In the genomic region with DNA sequence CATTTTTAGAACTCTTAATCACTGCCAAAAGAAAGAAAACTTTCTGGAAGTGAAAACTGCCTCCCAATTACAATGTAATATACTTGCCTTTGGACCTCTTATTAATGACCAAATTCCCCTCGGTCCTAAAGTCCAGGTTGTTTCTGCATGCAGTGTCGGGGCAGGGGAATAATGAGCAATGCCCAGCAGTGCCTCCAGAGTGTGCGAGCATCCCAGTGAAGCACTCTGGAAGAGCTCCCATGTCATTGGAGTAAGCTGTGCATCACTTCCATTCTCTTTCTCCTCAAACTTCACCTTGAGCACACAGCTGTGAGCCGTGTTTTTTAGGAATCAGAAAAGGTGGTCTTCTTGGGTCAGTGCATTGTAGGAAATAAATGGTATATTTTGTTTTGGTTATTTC, we compare ENCODE assay signal across 17 cellular contexts.
DNase-seq lines count a peak whose midpoint lies in the region; ATAC-seq and TF ChIP-seq lines count a peak whose summit lies in the region.
"Had no signal": no experiment of that assay in that cellular context is flagged by ENCODE, and none has a peak within 500 bp of the region (broad histone marks: within the 10 kb centered on the region; RNA-seq: fewer than 3 reads in every experiment).

No MANE protein-coding gene starts in this region.

- no peaks in the 10 kb centered on the region for H3K36me3 ChIP-seq in Loucy (ENCODE audit: insufficient read depth, low read length)

- no peaks in the 10 kb centered on the region for H4K20me1 ChIP-seq in Loucy (ENCODE audit: insufficient read depth, low read length, poor library complexity, severe bottlenecking)

- H3K9me3 Mint-ChIP-seq in activated CD8-positive, alpha-beta memory T cell treated with anti-CD3 and anti-CD28 coated beads, Interleukin-2, amount 10 ng/mL, durations not matched to agents 7 days and 5 days (ENCODE audit: low read depth), result no peaks in the 10 kb centered on the region
- H3K9me3 Mint-ChIP-seq in endothelial cell (ENCODE audit: unreplicated experiment) (no peaks in the 10 kb centered on the region), osteocyte (ENCODE audit: unreplicated experiment) (no peaks in the 10 kb centered on the region)
- H3K9me3 Mint-ChIP-seq in activated T-helper 2 cell treated with anti-CD3 and anti-CD28 coated beads, Interferon-gamma antibody, Interleukin-2, Interleukin-4, amounts not matched to agents 10 μg/mL and 5 μg/mL and 100 μg/mL, durations not matched to agents 14 hours and 24 hours and 36 hours, result no peaks in the 10 kb centered on the region
- H3K9me3 Mint-ChIP-seq: CD8-positive, alpha-beta memory T cell had no signal

- peak; percentile 32 for DNase-seq in activated CD8-positive, alpha-beta memory T cell treated with anti-CD3 and anti-CD28 coated beads, Interleukin-2, amount 10 ng/mL, durations not matched to agents 7 days and 5 days
- DNase-seq in activated CD8-positive, alpha-beta memory T cell treated with anti-CD3 and anti-CD28 coated beads for 24 hours, result no peak
- DNase-seq in endothelial cell (ENCODE audit: low spot score) (no peak), osteocyte (ENCODE audit: extremely low spot score, unreplicated experiment) (no peak), dermis blood vessel endothelial cell (no peak), NCI-H2227 (lab: John Stamatoyannopoulos, UW; ENCODE audit: unreplicated experiment) (no peak)
- DNase-seq in activated T-helper 2 cell treated with anti-CD3 and anti-CD28 coated beads, Interferon-gamma antibody, Interleukin-2, Interleukin-4, amounts not matched to agents 10 μg/mL and 5 μg/mL and 100 μg/mL, durations not matched to agents 14 hours and 24 hours and 36 hours (ENCODE audit: low spot score), result no peak
- DNase-seq: 8988T; C1 segment of cervical spinal cord; CD4-positive, CD25-positive, alpha-beta regulatory T cell; CD8-positive, alpha-beta memory T cell; COR-L47; DMS 273 treated with DMSO at 0.1 percent for 48 hours; GDM1; H9 had no signal

- TF ChIP-seq CTCF in Loucy (conservative IDR thresholded peaks at IDR 0.05; ENCODE audit: low read length) (no peak), endothelial cell (IDR thresholded peaks at IDR 0.05; ENCODE audit: unreplicated experiment) (no peak), osteocyte (IDR thresholded peaks at IDR 0.05) (no peak)

- no peaks in the 10 kb centered on the region for H3K9me2 ChIP-seq in Loucy (replicated peaks; ENCODE audit: low read depth, low read length)

- peak overlapping the region; percentile 81 for H3K4me2 ChIP-seq in Loucy (ENCODE audit: low read depth, low read length, poor library complexity, severe bottlenecking)

- H3K27me3 Mint-ChIP-seq in activated CD8-positive, alpha-beta memory T cell treated with anti-CD3 and anti-CD28 coated beads, Interleukin-2, amount 10 ng/mL, durations not matched to agents 7 days and 5 days, result peaks cover 32% of the 10 kb centered on the region
- H3K27me3 Mint-ChIP-seq in endothelial cell (ENCODE audit: unreplicated experiment) (no peaks in the 10 kb centered on the region), osteocyte (ENCODE audit: unreplicated experiment) (no peaks in the 10 kb centered on the region)
- H3K27me3 Mint-ChIP-seq in activated T-helper 2 cell treated with anti-CD3 and anti-CD28 coated beads, Interferon-gamma antibody, Interleukin-2, Interleukin-4, amounts not matched to agents 10 μg/mL and 5 μg/mL and 100 μg/mL, durations not matched to agents 14 hours and 24 hours and 36 hours (ENCODE audit: low read depth), result peaks cover 19% of the 10 kb centered on the region

- peak overlapping the region; percentile 76 for H3K9ac ChIP-seq in Loucy (ENCODE audit: low read depth, low read length, poor library complexity, severe bottlenecking)

- no peak overlapping the region for H3K4me3 Mint-ChIP-seq in activated CD8-positive, alpha-beta memory T cell treated with anti-CD3 and anti-CD28 coated beads, Interleukin-2, amount 10 ng/mL, durations not matched to agents 7 days and 5 days
- H3K4me3 Mint-ChIP-seq in endothelial cell (ENCODE audit: unreplicated experiment), result no peak overlapping the region
- no peak overlapping the region for H3K4me3 Mint-ChIP-seq in osteocyte (ENCODE audit: unreplicated experiment)
- no peak overlapping the region for H3K4me3 Mint-ChIP-seq in activated T-helper 2 cell treated with anti-CD3 and anti-CD28 coated beads, Interferon-gamma antibody, Interleukin-2, Interleukin-4, amounts not matched to agents 10 μg/mL and 5 μg/mL and 100 μg/mL, durations not matched to agents 14 hours and 24 hours and 36 hours (ENCODE audit: low read depth)
- H3K4me3 Mint-ChIP-seq: CD8-positive, alpha-beta memory T cell; H9 had no signal

- H3K36me3 Mint-ChIP-seq in activated CD8-positive, alpha-beta memory T cell treated with anti-CD3 and anti-CD28 coated beads, Interleukin-2, amount 10 ng/mL, durations not matched to agents 7 days and 5 days, result no peaks in the 10 kb centered on the region
- peaks cover 9% of the 10 kb centered on the region for H3K36me3 Mint-ChIP-seq in endothelial cell (ENCODE audit: low read depth, unreplicated experiment)
- peaks cover 2% of the 10 kb centered on the region for H3K36me3 Mint-ChIP-seq in osteocyte (ENCODE audit: unreplicated experiment)
- no peaks in the 10 kb centered on the region for H3K36me3 Mint-ChIP-seq in activated T-helper 2 cell treated with anti-CD3 and anti-CD28 coated beads, Interferon-gamma antibody, Interleukin-2, Interleukin-4, amounts not matched to agents 10 μg/mL and 5 μg/mL and 100 μg/mL, durations not matched to agents 14 hours and 24 hours and 36 hours (ENCODE audit: low read depth)
- H3K36me3 Mint-ChIP-seq: CD4-positive, CD25-positive, alpha-beta regulatory T cell; CD8-positive, alpha-beta memory T cell had no signal

- CTCF ChIA-PET in activated CD8-positive, alpha-beta memory T cell treated with anti-CD3 and anti-CD28 coated beads, Interleukin-2, amount 10 ng/mL, durations not matched to agents 7 days and 5 days (lab: Charles Lee), result no interaction called here

- peaks cover 14% of the 10 kb centered on the region; the same call in 1 of the 2 replicates for H3F3A ChIP-seq in Loucy (ENCODE audit: low read depth)

- H3K4me1 ChIP-seq in Loucy (ENCODE audit: insufficient read depth, low read length, poor library complexity, severe bottlenecking), result peaks cover 88% of the 10 kb centered on the region

- H2AFZ ChIP-seq in Loucy (ENCODE audit: low read length), result no peak overlapping the region

- no peaks in the 10 kb centered on the region for H3K9me3 ChIP-seq in Loucy (ENCODE audit: insufficient read depth, low read depth, low read length)

- no peaks in the 10 kb centered on the region for H3K27me3 ChIP-seq in Loucy (ENCODE audit: insufficient read depth, low read length, poor library complexity, severe bottlenecking)

- intact Hi-C loops in activated T-helper 2 cell treated with anti-CD3 and anti-CD28 coated beads, Interferon-gamma antibody, Interleukin-2, Interleukin-4, amounts not matched to agents 10 μg/mL and 5 μg/mL and 100 μg/mL, durations not matched to agents 14 hours and 24 hours and 36 hours (cut with micrococcal nuclease), result no loop called here

- H3K27ac Mint-ChIP-seq in activated CD8-positive, alpha-beta memory T cell treated with anti-CD3 and anti-CD28 coated beads, Interleukin-2, amount 10 ng/mL, durations not matched to agents 7 days and 5 days, result no peak overlapping the region
- H3K27ac Mint-ChIP-seq in endothelial cell (ENCODE audit: unreplicated experiment) (peak overlapping the region; percentile 46), osteocyte (ENCODE audit: unreplicated experiment) (peak overlapping the region; percentile 20)
- H3K27ac Mint-ChIP-seq in activated T-helper 2 cell treated with anti-CD3 and anti-CD28 coated beads, Interferon-gamma antibody, Interleukin-2, Interleukin-4, amounts not matched to agents 10 μg/mL and 5 μg/mL and 100 μg/mL, durations not matched to agents 14 hours and 24 hours and 36 hours, result no peak overlapping the region
- H3K27ac Mint-ChIP-seq: H9 had no signal

- peaks cover 76% of the 10 kb centered on the region for H3K79me2 ChIP-seq in Loucy (ENCODE audit: insufficient read depth, low read length)

- peak overlapping the region; percentile 65 for H3K4me3 ChIP-seq in Loucy (ENCODE audit: low read length, poor library complexity, severe bottlenecking)

- H3K4me1 Mint-ChIP-seq in activated CD8-positive, alpha-beta memory T cell treated with anti-CD3 and anti-CD28 coated beads, Interleukin-2, amount 10 ng/mL, durations not matched to agents 7 days and 5 days, result peaks cover 14% of the 10 kb centered on the region
- H3K4me1 Mint-ChIP-seq in endothelial cell (ENCODE audit: unreplicated experiment), result peaks cover 57% of the 10 kb centered on the region
- H3K4me1 Mint-ChIP-seq in osteocyte (ENCODE audit: unreplicated experiment), result peaks cover 69% of the 10 kb centered on the region
- H3K4me1 Mint-ChIP-seq in activated T-helper 2 cell treated with anti-CD3 and anti-CD28 coated beads, Interferon-gamma antibody, Interleukin-2, Interleukin-4, amounts not matched to agents 10 μg/mL and 5 μg/mL and 100 μg/mL, durations not matched to agents 14 hours and 24 hours and 36 hours (ENCODE audit: low read depth), result peaks cover 16% of the 10 kb centered on the region

- no peak for ATAC-seq in activated CD8-positive, alpha-beta memory T cell treated with anti-CD3 and anti-CD28 coated beads, Interleukin-2, amount 10 ng/mL, durations not matched to agents 7 days and 5 days
- ATAC-seq: HepG2 had no signal

Comparison
In these comparisons a context has a peak if more than half of its experiments do, and no peak if none do; other contexts are left out.
1. H3K27ac Mint-ChIP-seq: peak in endothelial cell (single experiment) and osteocyte (single experiment); none in activated CD8-positive, alpha-beta memory T cell treated with anti-CD3 and anti-CD28 coated beads, Interleukin-2, amount 10 ng/mL, durations not matched to agents 7 days and 5 days (single experiment) and activated T-helper 2 cell treated with anti-CD3 and anti-CD28 coated beads, Interferon-gamma antibody, Interleukin-2, Interleukin-4, amounts not matched to agents 10 μg/mL and 5 μg/mL and 100 μg/mL, durations not matched to agents 14 hours and 24 hours and 36 hours (single experiment).